In genomic region chr12:76740501-76740900, GRCh38 we compare ENCODE assay signal across 23 cellular contexts.
"Had no signal": no experiment of that assay in that cellular context is flagged by ENCODE, and none has a peak within 500 bp of the region (broad histone marks: within the 10 kb centered on the region; RNA-seq: fewer than 3 reads in every experiment).

No MANE protein-coding gene starts in this region.

- H3K4me3 ChIP-seq: ovary, psoas muscle, right lobe of liver, sigmoid colon, stomach, thoracic aorta, thyroid gland, tibial nerve, upper lobe of right lung, uterus had no signal

- DNase-seq: naive thymus-derived CD8-positive, alpha-beta T cell; nephron progenitor cell; occipital lobe; ovary; posterior cingulate gyrus; psoas muscle; right cardiac atrium; right lobe of liver; sigmoid colon; small intestine; stimulated activated CD4-positive, alpha-beta T cell treated with anti-CD3 and anti-CD28 coated beads, Interleukin-15, amount 100 ng/mL, for 24 hours; stimulated activated CD4-positive, alpha-beta T cell treated with anti-CD3 and anti-CD28 coated beads, Interleukin-2, amount 100 ng/mL, for 24 hours; stimulated activated CD4-positive, alpha-beta T cell treated with anti-CD3 and anti-CD28 coated beads, Interleukin-2, amount 100 ng/mL, for 48 hours; stimulated activated CD4-positive, alpha-beta T cell treated with anti-CD3 and anti-CD28 coated beads, Interleukin-4, amount 100 ng/mL, for 24 hours; stimulated activated naive B cell treated with anti-CD40 and anti-IgM and Interleukin-4, amounts not matched to agents 10 μg/mL and 1 μg/mL and 100 μg/mL, for 72 hours; stimulated activated naive CD4-positive, alpha-beta T cell treated with Interleukin-2 at 50 U/mL for 16 hours; stomach; thyroid gland; upper lobe of right lung; uterus had no signal

- H3K9ac ChIP-seq: parathyroid adenoma had no signal

- H3K27ac ChIP-seq: ovary, parathyroid adenoma, psoas muscle, right lobe of liver, sigmoid colon, stomach, thoracic aorta, thyroid gland, tibial nerve, upper lobe of right lung, uterus had no signal

- H3K9me3 ChIP-seq: ovary, psoas muscle, right lobe of liver, thyroid gland, upper lobe of right lung had no signal

- FAIRE-seq: small intestine had no signal

- H3K36me3 ChIP-seq: ovary, right lobe of liver, sigmoid colon, stomach, thoracic aorta, thyroid gland, tibial nerve, upper lobe of right lung, uterus had no signal

- H3K27me3 ChIP-seq: ovary, right lobe of liver, sigmoid colon, stomach, thyroid gland, tibial nerve, upper lobe of right lung, uterus had no signal

- H3K4me1 ChIP-seq: parathyroid adenoma, psoas muscle, right lobe of liver, sigmoid colon, stomach, thyroid gland, tibial nerve, upper lobe of right lung, uterus had no signal
